Comparison of ENCODE assay signal across 1 cellular context in the genomic region with DNA sequence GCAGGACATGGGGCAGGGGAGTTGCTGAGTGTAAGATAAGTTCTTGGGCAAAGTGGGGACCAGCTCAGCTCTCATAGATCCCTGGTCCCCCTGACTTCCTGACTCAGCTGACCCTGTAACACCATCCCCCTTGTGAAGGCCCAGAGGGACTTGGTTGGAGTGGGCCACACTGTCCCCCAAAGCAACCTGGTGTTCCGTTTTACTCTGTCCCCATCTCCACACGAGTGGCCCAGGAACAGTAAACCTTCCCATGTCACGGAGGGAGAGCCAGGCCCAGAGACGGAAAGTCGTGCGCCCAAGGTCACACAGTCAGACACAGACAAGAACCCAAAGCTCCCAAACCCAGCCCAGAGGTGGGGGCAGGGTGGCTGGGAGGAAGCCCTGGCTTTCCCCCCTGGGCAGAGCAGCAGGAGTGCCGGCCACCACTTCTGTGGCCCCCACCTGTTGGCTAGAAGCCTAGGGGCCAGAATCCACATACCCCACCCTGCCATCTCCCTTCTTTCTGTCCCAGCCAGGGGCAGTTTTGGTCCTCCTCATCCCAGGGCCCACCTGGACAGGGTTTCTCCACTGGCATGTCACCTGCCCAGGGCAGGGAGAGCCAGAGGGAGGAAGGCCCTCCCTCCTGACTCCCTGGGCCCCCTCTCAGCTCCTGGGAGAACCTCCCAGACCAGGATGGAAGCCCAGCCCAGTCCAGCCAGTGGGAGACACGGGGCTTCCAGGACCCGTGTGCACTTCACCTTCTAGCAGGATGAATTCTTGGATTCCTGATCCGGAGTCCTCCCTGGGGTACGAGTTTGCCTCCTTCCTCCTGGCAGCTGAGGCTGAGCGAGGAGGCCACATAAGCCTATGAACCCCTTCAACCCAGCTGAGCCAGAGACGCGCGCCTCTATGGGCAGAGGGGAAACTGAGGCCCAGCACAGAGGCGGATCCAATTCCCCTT.
TF ChIP-seq lines count a peak whose summit lies in the region.

No MANE protein-coding gene starts in this region.

TF ChIP-seq in HCT116, 20 proteins besides CTCF, POLR2A, EP300 and RAD21:
- no peak for TF ChIP-seq FOSL1 (IDR thresholded peaks at IDR 0.05; ENCODE audit: low read depth)
- no peak for TF ChIP-seq EGR1 (IDR thresholded peaks at IDR 0.05; ENCODE audit: low read depth)
- no peak for TF ChIP-seq SIN3A (IDR thresholded peaks at IDR 0.05; ENCODE audit: low read depth)
- TF ChIP-seq CEBPB (IDR thresholded peaks at IDR 0.05; ENCODE audit: low read depth): no peak
- no peak for TF ChIP-seq REST (IDR thresholded peaks at IDR 0.05; ENCODE audit: low read depth)
- TF ChIP-seq SRF (IDR thresholded peaks at IDR 0.05; ENCODE audit: low read depth): no peak
- TF ChIP-seq ZNF274 (IDR thresholded peaks at IDR 0.05; ENCODE audit: low read depth, low read length): no peak
- TF ChIP-seq ZFX (IDR thresholded peaks at IDR 0.05): no peak
- TF ChIP-seq, protein P1, sequence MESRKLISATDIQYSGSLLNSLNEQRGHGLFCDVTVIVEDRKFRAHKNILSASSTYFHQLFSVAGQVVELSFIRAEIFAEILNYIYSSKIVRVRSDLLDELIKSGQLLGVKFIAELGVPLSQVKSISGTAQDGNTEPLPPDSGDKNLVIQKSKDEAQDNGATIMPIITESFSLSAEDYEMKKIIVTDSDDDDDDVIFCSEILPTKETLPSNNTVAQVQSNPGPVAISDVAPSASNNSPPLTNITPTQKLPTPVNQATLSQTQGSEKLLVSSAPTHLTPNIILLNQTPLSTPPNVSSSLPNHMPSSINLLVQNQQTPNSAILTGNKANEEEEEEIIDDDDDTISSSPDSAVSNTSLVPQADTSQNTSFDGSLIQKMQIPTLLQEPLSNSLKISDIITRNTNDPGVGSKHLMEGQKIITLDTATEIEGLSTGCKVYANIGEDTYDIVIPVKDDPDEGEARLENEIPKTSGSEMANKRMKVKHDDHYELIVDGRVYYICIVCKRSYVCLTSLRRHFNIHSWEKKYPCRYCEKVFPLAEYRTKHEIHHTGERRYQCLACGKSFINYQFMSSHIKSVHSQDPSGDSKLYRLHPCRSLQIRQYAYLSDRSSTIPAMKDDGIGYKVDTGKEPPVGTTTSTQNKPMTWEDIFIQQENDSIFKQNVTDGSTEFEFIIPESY (IDR thresholded peaks at IDR 0.05; ENCODE audit: extremely low read depth, insufficient replicate concordance, low read length): no peak
